8 cellular contexts compared by ENCODE assay signal in the genomic region with DNA sequence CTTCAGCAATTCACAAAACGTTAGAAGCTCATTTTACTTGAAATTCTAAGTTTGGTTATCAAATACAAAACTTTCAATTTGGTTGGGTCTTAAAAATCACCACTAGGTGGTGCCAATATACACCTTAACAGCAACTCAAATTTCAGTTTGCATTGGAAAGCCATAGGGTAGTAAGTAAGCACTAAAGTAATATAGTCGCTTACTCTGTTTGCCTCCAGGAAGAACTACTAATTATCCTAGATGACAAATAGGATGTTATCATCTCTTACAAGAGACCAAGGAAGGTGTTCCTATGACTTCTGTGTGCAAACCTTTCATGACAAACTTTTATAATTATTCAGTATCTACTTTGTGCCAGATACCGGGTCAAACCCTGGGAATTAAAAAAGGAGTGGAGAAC.
DNase-seq lines count a peak whose midpoint lies in the region; ATAC-seq, FAIRE-seq and TF ChIP-seq lines count a peak whose summit lies in the region.

No MANE protein-coding gene starts in this region.

- peaks cover 0 to 1% (median 0%) of the 10 kb centered on the region in 7 donors for H3K9me3 Mint-ChIP-seq in CD14-positive monocyte

- no peak overlapping the region for H3K4me3 Mint-ChIP-seq in CD14-positive monocyte

- peak; percentile 84 for TF ChIP-seq CTCF in CD14-positive monocyte (IDR thresholded peaks at IDR 0.05)

- no peaks in the 10 kb centered on the region for H3K36me3 Mint-ChIP-seq in CD14-positive monocyte

- no peak overlapping the region for H3K27ac Mint-ChIP-seq in CD14-positive monocyte

- intact Hi-C loops in CD14-positive monocyte (cut with micrococcal nuclease): loop anchor here (1.0 to 10.0 kb wide), 2 partner anchors 151 to 154 kb away; no protein-coding TSS in a partner anchor

- DNase-seq in CD14-positive monocyte (ENCODE audit: low spot score) (no peak), H54 (ENCODE audit: insufficient read length, low spot score) (peak; percentile 1), NCI-H460 (ENCODE audit: extremely low read depth, low read depth) (peak; percentile 45), astrocyte of the hippocampus (ENCODE audit: low read depth, low spot score) (peak; percentile 61), iPS-NIHi11 (ENCODE audit: low spot score) (peak; percentile 50), stromal cell of bone marrow (ENCODE audit: low read depth) (peak; percentile 38)

- peaks cover 1 to 8% (median 2%) of the 10 kb centered on the region in 3 donors for H3K27me3 Mint-ChIP-seq in CD14-positive monocyte (ENCODE audit: low read depth in 3 of 3)

- no peak for FAIRE-seq in H54 (lab: Jason Lieb, UNC)

- peaks cover 3% of the 10 kb centered on the region for H3K4me1 Mint-ChIP-seq in CD14-positive monocyte

- ATAC-seq in HG03571 (IDR thresholded peaks at IDR 0.05; ENCODE audit: unreplicated experiment) (no peak), HG03442 (IDR thresholded peaks at IDR 0.05; ENCODE audit: unreplicated experiment) (no peak)

- no peak for TF ChIP-seq POLR2A in H54 (IDR thresholded peaks at IDR 0.05; ENCODE audit: low read depth, low read length)
